20 cellular contexts compared by ENCODE assay signal in genomic region chr4:128512767-128513322, GRCh38.
DNase-seq lines count a peak whose midpoint lies in the region; ATAC-seq, FAIRE-seq and TF ChIP-seq lines count a peak whose summit lies in the region.
"Had no signal": no experiment of that assay in that cellular context is flagged by ENCODE, and none has a peak within 500 bp of the region (broad histone marks: within the 10 kb centered on the region; RNA-seq: fewer than 3 reads in every experiment).

No MANE protein-coding gene starts in this region.

- no peaks in the 10 kb centered on the region for H3K36me3 ChIP-seq in HUES48 (ENCODE audit: control insufficient read depth, insufficient read depth, low read length)
- no peaks in the 10 kb centered on the region for H3K36me3 ChIP-seq in CD8-positive, alpha-beta memory T cell (ENCODE audit: insufficient read depth, low read length)
- H3K36me3 ChIP-seq: prostate gland had no signal

- TF ChIP-seq CTCF in fibroblast of the aortic adventitia (IDR thresholded peaks at IDR 0.05; ENCODE audit: insufficient read depth, low read length), result no peak

- H3K27me3 Mint-ChIP-seq in CD8-positive, alpha-beta memory T cell, result no peaks in the 10 kb centered on the region

- peak; percentile 71 for DNase-seq in EH (ENCODE audit: low read depth)
- peak; percentile 69 for DNase-seq in SKM-1 (lab: John Stamatoyannopoulos, UW; ENCODE audit: unreplicated experiment)
- DNase-seq in fibroblast of the aortic adventitia (ENCODE audit: low read depth), result peak; percentile 29
- no peak for DNase-seq in GM19239 (ENCODE audit: insufficient read length, low spot score)
- no peak for DNase-seq in CD8-positive, alpha-beta memory T cell
- no peak for DNase-seq in NCI-H2107 (lab: John Stamatoyannopoulos, UW)
- DNase-seq: activated T-cell treated with anti-CD3 and anti-CD28 coated beads, Interleukin-2, amount 50 U/mL, for 48 hours; AML-193; cerebellar nuclear complex; endodermal cell; naive thymus-derived CD8-positive, alpha-beta T cell; NCI-H1048; NCI-H774; stimulated activated CD4-positive, alpha-beta T cell treated with anti-CD3 and anti-CD28 coated beads, Interleukin-12 subunit alpha, Interleukin-12 subunit beta, amount 100 ng/mL, for 4 hours; stimulated activated naive CD4-positive, alpha-beta T cell; T-helper 17 cell had no signal

- H3K27me3 ChIP-seq in HUES48 (ENCODE audit: control insufficient read depth, insufficient read depth, low read length), result no peaks in the 10 kb centered on the region
- H3K27me3 ChIP-seq in CD8-positive, alpha-beta memory T cell (ENCODE audit: insufficient read depth, low read length, poor library complexity, severe bottlenecking), result no peaks in the 10 kb centered on the region

- H3K27ac Mint-ChIP-seq in CD8-positive, alpha-beta memory T cell, result no peak overlapping the region
- H3K27ac Mint-ChIP-seq: endodermal cell had no signal

- H3K36me3 Mint-ChIP-seq in CD8-positive, alpha-beta memory T cell, result peaks cover 0 to 9% (median 0%) of the 10 kb centered on the region in 3 donors

- H3K4me1 Mint-ChIP-seq in CD8-positive, alpha-beta memory T cell, result peaks cover 10 to 21% (median 15%) of the 10 kb centered on the region in 3 donors

- CTCF ChIA-PET in CD8-positive, alpha-beta memory T cell (lab: Charles Lee), result no interaction called here

- H3K9me3 ChIP-seq in HUES48 (ENCODE audit: control insufficient read depth, insufficient read depth, low read length), result no peaks in the 10 kb centered on the region
- H3K9me3 ChIP-seq in CD8-positive, alpha-beta memory T cell (ENCODE audit: low read length), result no peaks in the 10 kb centered on the region
- H3K9me3 ChIP-seq: prostate gland had no signal

- ATAC-seq in HG03196 (IDR thresholded peaks at IDR 0.05; ENCODE audit: unreplicated experiment), result no peak
- ATAC-seq: naive thymus-derived CD8-positive, alpha-beta T cell; T-helper 17 cell had no signal

- H3K4me3 ChIP-seq in HUES48 (ENCODE audit: low read depth, low read length) (no peak overlapping the region), fibroblast of the aortic adventitia (ENCODE audit: low read depth, low read length) (no peak overlapping the region)
- no peak overlapping the region for H3K4me3 ChIP-seq in CD8-positive, alpha-beta memory T cell (ENCODE audit: low read length)
- H3K4me3 ChIP-seq: lung, prostate gland had no signal

- H3K4me3 Mint-ChIP-seq in CD8-positive, alpha-beta memory T cell, result no peak overlapping the region
- H3K4me3 Mint-ChIP-seq: endodermal cell had no signal

- H3K9me3 Mint-ChIP-seq in CD8-positive, alpha-beta memory T cell, result no peaks in the 10 kb centered on the region
- H3K9me3 Mint-ChIP-seq: endodermal cell had no signal

- POLR2A ChIA-PET in CD8-positive, alpha-beta memory T cell (lab: Charles Lee), result no interaction called here

- no peak overlapping the region for H3K9ac ChIP-seq in HUES48 (ENCODE audit: low read depth, low read length)

- H3K27ac ChIP-seq in HUES48 (ENCODE audit: low read depth, low read length), result peak overlapping the region; percentile 37
- H3K27ac ChIP-seq in CD8-positive, alpha-beta memory T cell (ENCODE audit: low read depth, low read length), result no peak overlapping the region
- H3K27ac ChIP-seq: prostate gland had no signal

- FAIRE-seq in GM19239 (lab: Jason Lieb, UNC), result no peak

- peaks cover 14% of the 10 kb centered on the region for H3K4me1 ChIP-seq in HUES48 (ENCODE audit: control insufficient read depth, insufficient read depth, low read length)
- H3K4me1 ChIP-seq in CD8-positive, alpha-beta memory T cell (ENCODE audit: insufficient read depth, low read length), result no peaks in the 10 kb centered on the region
- H3K4me1 ChIP-seq: prostate gland had no signal

Comparison
In these comparisons a context has a peak if more than half of its experiments do, and no peak if none do; other contexts are left out.
1. DNase-seq: peak in EH (single experiment), SKM-1 (single experiment) and fibroblast of the aortic adventitia (single experiment); none in GM19239 (single experiment), CD8-positive, alpha-beta memory T cell (0 of 5) and NCI-H2107 (single experiment).